Comparison of ENCODE assay signal across 8 cellular contexts in the genomic region with DNA sequence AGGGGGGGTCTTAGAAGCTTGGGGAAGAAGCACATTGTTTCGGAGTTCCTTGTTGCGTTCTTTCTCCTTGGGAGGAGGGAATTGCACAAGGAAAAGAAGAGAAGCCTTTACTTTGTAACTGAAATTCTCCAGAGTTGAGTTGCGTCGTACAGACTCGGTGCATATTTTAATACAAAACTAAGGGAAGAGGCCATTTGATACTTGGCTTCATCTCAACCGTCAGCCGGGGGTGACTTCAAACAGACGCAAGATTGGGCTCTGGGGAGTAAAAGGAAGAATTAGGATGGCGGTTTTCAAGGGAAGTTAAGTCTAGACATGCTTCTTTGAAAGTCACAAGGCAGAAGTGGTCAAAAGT. TPM values are rescaled to one million over a fixed set of nuclear protein-coding genes. Genes with fewer than 3 reads are reported as not detected.
A peak's percentile ranks its signal among the peaks of the same experiment; 100 is the strongest.
DNase-seq lines count a peak whose midpoint lies in the region; TF ChIP-seq lines count a peak whose summit lies in the region.

No MANE protein-coding gene starts in this region.

- no peaks in the 10 kb centered on the region for H3K9me2 ChIP-seq in neural cell (ENCODE audit: insufficient read depth, low read length)
- H3K9me2 ChIP-seq in OCI-LY7 (ENCODE audit: insufficient read depth, low read length) = no peaks in the 10 kb centered on the region

- POLR2A ChIA-PET in OCI-LY7 (lab: Charles Lee) = no interaction called here

- BruUV-seq in OCI-LY7 (replicated peaks; lab: Mats Ljungman, UMichigan) = no TSS peak

- H3K27me3 ChIP-seq in neural cell (ENCODE audit: insufficient read depth, low read depth, low read length) = peaks cover 74% of the 10 kb centered on the region

- H3K9ac ChIP-seq in neural cell (ENCODE audit: low read length) = no peak overlapping the region

- DNase-seq in AG10803 (ENCODE audit: low read depth) (peak; percentile 22), NB4 (ENCODE audit: low read depth) (peak; percentile 71), epithelial cell of esophagus (ENCODE audit: low read depth) (no peak), NCI-H2107 (lab: John Stamatoyannopoulos, UW) (no peak), substantia nigra (lab: John Stamatoyannopoulos, UW) (no peak), NCI-H1105 (lab: John Stamatoyannopoulos, UW) (no peak), OCI-LY7 (ENCODE audit: low spot score) (no peak)

- H4K20me1 ChIP-seq in neural cell (ENCODE audit: insufficient read depth) (no peaks in the 10 kb centered on the region), OCI-LY7 (ENCODE audit: insufficient read depth, low read length) (no peaks in the 10 kb centered on the region)

- H2AFZ ChIP-seq in neural cell (ENCODE audit: low read depth, low read length) = no peak overlapping the region
- H2AFZ ChIP-seq in OCI-LY7 (ENCODE audit: low read length) = no peak overlapping the region

- H3K36me3 ChIP-seq in neural cell (ENCODE audit: insufficient read depth, low read length) (no peaks in the 10 kb centered on the region), OCI-LY7 (ENCODE audit: insufficient read depth, low read length) (no peaks in the 10 kb centered on the region)

- CTCF ChIA-PET in OCI-LY7 (lab: Charles Lee; ENCODE audit: unreplicated experiment) = no interaction called here

- intact Hi-C loops in OCI-LY7 (cut with micrococcal nuclease; ENCODE audit: unreplicated experiment) = no loop called here

- H3F3A ChIP-seq in neural cell (ENCODE audit: insufficient read depth, low read length, poor library complexity, severe bottlenecking) = no peaks in the 10 kb centered on the region

- TF ChIP-seq RAD21 in neural cell (conservative IDR thresholded peaks at IDR 0.05) = no peak

- H3K27ac ChIP-seq in neural cell (ENCODE audit: low read length) (no peak overlapping the region), substantia nigra (ENCODE audit: low read depth, low read length, poor library complexity, severe bottlenecking) (no peak overlapping the region), OCI-LY7 (ENCODE audit: low read depth, low read length, poor library complexity, severe bottlenecking) (no peak overlapping the region)

- no peaks in the 10 kb centered on the region for H3K4me1 ChIP-seq in OCI-LY7 (ENCODE audit: insufficient read depth, low read length, poor library complexity, severe bottlenecking)

- no peaks in the 10 kb centered on the region for H3K79me2 ChIP-seq in neural cell (replicated peaks; ENCODE audit: insufficient read depth, low read length)
- H3K79me2 ChIP-seq in OCI-LY7 (ENCODE audit: insufficient read depth, low read depth, low read length) = no peaks in the 10 kb centered on the region

- H3K9me3 ChIP-seq in neural cell (ENCODE audit: low read length) (no peaks in the 10 kb centered on the region), OCI-LY7 (ENCODE audit: low read length) (no peaks in the 10 kb centered on the region)

- no peak for TF ChIP-seq POLR2A in NB4 (IDR thresholded peaks at IDR 0.05; ENCODE audit: extremely low read depth, insufficient read length)

- H3K4me3 ChIP-seq in AG10803 (ENCODE audit: low read length) = peak overlapping the region; percentile 65
- peak overlapping the region; percentile 77 for H3K4me3 ChIP-seq in NB4 (ENCODE audit: low read depth, low read length)
- H3K4me3 ChIP-seq in epithelial cell of esophagus (ENCODE audit: low read length) = peak overlapping the region; percentile 52
- peak overlapping the region; percentile 80 for H3K4me3 ChIP-seq in neural cell (ENCODE audit: low read length)
- no peak overlapping the region for H3K4me3 ChIP-seq in OCI-LY7 (ENCODE audit: low read depth, low read length, poor library complexity, severe bottlenecking)

- peak overlapping the region; percentile 85 for H3K4me2 ChIP-seq in neural cell (ENCODE audit: low read length)
- no peak overlapping the region for H3K4me2 ChIP-seq in OCI-LY7 (ENCODE audit: low read length)

- TF ChIP-seq CTCF in AG10803 (conservative IDR thresholded peaks at IDR 0.05; ENCODE audit: low read length) = no peak
- no peak for TF ChIP-seq CTCF in NB4 (IDR thresholded peaks at IDR 0.05; ENCODE audit: low read depth, low read length)
- TF ChIP-seq CTCF in epithelial cell of esophagus (IDR thresholded peaks at IDR 0.05; ENCODE audit: insufficient read depth, low read depth, low read length, missing control alignments) = no peak
- no peak for TF ChIP-seq CTCF in neural cell (IDR thresholded peaks at IDR 0.05; ENCODE audit: poor library complexity, severe bottlenecking)
- no peak for TF ChIP-seq CTCF in OCI-LY7 (conservative IDR thresholded peaks at IDR 0.05; ENCODE audit: low read length)

- no peak for TF ChIP-seq EP300 in neural cell (conservative IDR thresholded peaks at IDR 0.05; ENCODE audit: poor library complexity, severe bottlenecking)

TF ChIP-seq in neural cell, 6 proteins besides CTCF, POLR2A, EP300 and RAD21:
- TF ChIP-seq EZH2 (IDR thresholded peaks at IDR 0.05; ENCODE audit: borderline replicate concordance, insufficient read depth, low read length, poor library complexity, severe bottlenecking) (no peak), TAF1 (IDR thresholded peaks at IDR 0.05; ENCODE audit: low read depth) (no peak), MXI1 (conservative IDR thresholded peaks at IDR 0.05; ENCODE audit: poor library complexity, severe bottlenecking) (no peak), POLR2AphosphoS5 (IDR thresholded peaks at IDR 0.05) (no peak), SMC3 (conservative IDR thresholded peaks at IDR 0.05; ENCODE audit: poor library complexity) (no peak)
- TF ChIP-seq, protein P1, sequence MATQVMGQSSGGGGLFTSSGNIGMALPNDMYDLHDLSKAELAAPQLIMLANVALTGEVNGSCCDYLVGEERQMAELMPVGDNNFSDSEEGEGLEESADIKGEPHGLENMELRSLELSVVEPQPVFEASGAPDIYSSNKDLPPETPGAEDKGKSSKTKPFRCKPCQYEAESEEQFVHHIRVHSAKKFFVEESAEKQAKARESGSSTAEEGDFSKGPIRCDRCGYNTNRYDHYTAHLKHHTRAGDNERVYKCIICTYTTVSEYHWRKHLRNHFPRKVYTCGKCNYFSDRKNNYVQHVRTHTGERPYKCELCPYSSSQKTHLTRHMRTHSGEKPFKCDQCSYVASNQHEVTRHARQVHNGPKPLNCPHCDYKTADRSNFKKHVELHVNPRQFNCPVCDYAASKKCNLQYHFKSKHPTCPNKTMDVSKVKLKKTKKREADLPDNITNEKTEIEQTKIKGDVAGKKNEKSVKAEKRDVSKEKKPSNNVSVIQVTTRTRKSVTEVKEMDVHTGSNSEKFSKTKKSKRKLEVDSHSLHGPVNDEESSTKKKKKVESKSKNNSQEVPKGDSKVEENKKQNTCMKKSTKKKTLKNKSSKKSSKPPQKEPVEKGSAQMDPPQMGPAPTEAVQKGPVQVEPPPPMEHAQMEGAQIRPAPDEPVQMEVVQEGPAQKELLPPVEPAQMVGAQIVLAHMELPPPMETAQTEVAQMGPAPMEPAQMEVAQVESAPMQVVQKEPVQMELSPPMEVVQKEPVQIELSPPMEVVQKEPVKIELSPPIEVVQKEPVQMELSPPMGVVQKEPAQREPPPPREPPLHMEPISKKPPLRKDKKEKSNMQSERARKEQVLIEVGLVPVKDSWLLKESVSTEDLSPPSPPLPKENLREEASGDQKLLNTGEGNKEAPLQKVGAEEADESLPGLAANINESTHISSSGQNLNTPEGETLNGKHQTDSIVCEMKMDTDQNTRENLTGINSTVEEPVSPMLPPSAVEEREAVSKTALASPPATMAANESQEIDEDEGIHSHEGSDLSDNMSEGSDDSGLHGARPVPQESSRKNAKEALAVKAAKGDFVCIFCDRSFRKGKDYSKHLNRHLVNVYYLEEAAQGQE (IDR thresholded peaks at IDR 0.05; ENCODE audit: borderline replicate concordance) = no peak

RNA-seq across cellular contexts. Expression of a gene that starts 1.5 kb away (rescaled TPM):
- polyA plus RNA-seq in neural cell = not detected in 2 replicates
- not detected in 2 replicates for polyA minus RNA-seq in neural cell
- total RNA-seq in OCI-LY7 (2014; rRNA removed; shearing (Covaris generic)) = not detected in 2 replicates
- total RNA-seq in OCI-LY7 (2022) = not detected in 2 replicates

Comparison
In these comparisons a context has a peak if more than half of its experiments do, and no peak if none do; other contexts are left out.
1. DNase-seq: peak in AG10803 (single experiment) and NB4 (single experiment); none in epithelial cell of esophagus (single experiment), NCI-H2107 (single experiment), substantia nigra (0 of 49), NCI-H1105 (single experiment) and OCI-LY7 (single experiment).